In genomic region chr10:73865107-73865458, GRCh38 we compare ENCODE assay signal across 12 cellular contexts. TPM values are rescaled to one million over a fixed set of nuclear protein-coding genes. Genes with fewer than 3 reads are reported as not detected.
DNase-seq lines count a peak whose midpoint lies in the region; ATAC-seq and TF ChIP-seq lines count a peak whose summit lies in the region.
"Had no signal": no experiment of that assay in that cellular context is flagged by ENCODE, and none has a peak within 500 bp of the region (broad histone marks: within the 10 kb centered on the region; RNA-seq: fewer than 3 reads in every experiment).

No MANE protein-coding gene starts in this region.

- WGBS in esophagus, 2 donors = 63 to 67% methylated on average over 7 to 8 of the region's 8 CpGs
- WGBS in stomach, 5 donors = 73 to 89% (median 83%) methylated on average over 5 to 8 of the region's 8 CpGs

- intact Hi-C loops in stomach (cut with DNase I; ENCODE audit: low total_unique reads) = no loop called here

- H3K4me3 ChIP-seq in SU-DHL-6 (ENCODE audit: insufficient read depth, low read length, poor library complexity, severe bottlenecking) (no peak overlapping the region), esophagus (ENCODE audit: low read depth in 1 of 2, low read length in 2 of 2) (no peak overlapping the region), stomach (peak overlapping the region in 2 of 4 donors; percentile 13 to 25)

- DNase-seq in activated CD8-positive, alpha-beta memory T cell treated with anti-CD3 and anti-CD28 coated beads, Interleukin-2, amount 10 ng/mL, durations not matched to agents 7 days and 5 days = no peak
- DNase-seq in activated CD8-positive, alpha-beta memory T cell treated with anti-CD3 and anti-CD28 coated beads, Interleukin-2, amount 50 U/mL, for 4 hours = no peak
- no peak for DNase-seq in stomach
- DNase-seq: EL, erythroblast, islet precursor cell, NCI-H2227 treated with DMSO at 0.1 percent for 48 hours had no signal

- H3K27me3 Mint-ChIP-seq in activated CD8-positive, alpha-beta memory T cell treated with anti-CD3 and anti-CD28 coated beads, Interleukin-2, amount 10 ng/mL, durations not matched to agents 7 days and 5 days = no peaks in the 10 kb centered on the region

- H3K9me3 Mint-ChIP-seq in activated CD8-positive, alpha-beta memory T cell treated with anti-CD3 and anti-CD28 coated beads, Interleukin-2, amount 10 ng/mL, durations not matched to agents 7 days and 5 days (ENCODE audit: low read depth) = no peaks in the 10 kb centered on the region

- H3K27ac Mint-ChIP-seq in activated CD8-positive, alpha-beta memory T cell treated with anti-CD3 and anti-CD28 coated beads, Interleukin-2, amount 10 ng/mL, durations not matched to agents 7 days and 5 days = peak overlapping the region; percentile 95

- TF ChIP-seq EP300 in stomach (IDR thresholded peaks at IDR 0.05) = no peak

- H3K4me2 ChIP-seq in SU-DHL-6 (ENCODE audit: low read depth, low read length, poor library complexity, severe bottlenecking) = peak overlapping the region; percentile 41

- H3K27me3 ChIP-seq in SU-DHL-6 (ENCODE audit: low read length) (no peaks in the 10 kb centered on the region), esophagus (ENCODE audit: control insufficient read depth in 1 of 2, insufficient read depth in 2 of 2, low read length in 2 of 2) (no peaks in the 10 kb centered on the region), stomach (no peaks in the 10 kb centered on the region)

- no peaks in the 10 kb centered on the region for H3K9me3 ChIP-seq in SU-DHL-6 (ENCODE audit: insufficient read depth, low read length)
- H3K9me3 ChIP-seq in esophagus (ENCODE audit: control insufficient read depth in 2 of 2, insufficient read depth in 1 of 2, low read depth in 1 of 2, low read length in 1 of 2) = no peaks in the 10 kb centered on the region
- H3K9me3 ChIP-seq in stomach = no peaks in the 10 kb centered on the region

- H3K27ac ChIP-seq in SU-DHL-6 (ENCODE audit: low read depth, low read length) (peak overlapping the region; percentile 76), esophagus (ENCODE audit: low read depth in 2 of 2, low read length in 1 of 2) (peak overlapping the region; percentile 38 to 47), stomach (peak overlapping the region; percentile 0 to 77 (median 72))

- peaks cover 9% of the 10 kb centered on the region for H3F3A ChIP-seq in SU-DHL-6 (ENCODE audit: insufficient read depth)

- no peaks in the 10 kb centered on the region for H4K20me1 ChIP-seq in SU-DHL-6 (ENCODE audit: low read depth, low read length)

- H3K4me1 Mint-ChIP-seq in activated CD8-positive, alpha-beta memory T cell treated with anti-CD3 and anti-CD28 coated beads, Interleukin-2, amount 10 ng/mL, durations not matched to agents 7 days and 5 days = peaks cover 83% of the 10 kb centered on the region

- H3K79me2 ChIP-seq in SU-DHL-6 (ENCODE audit: insufficient read depth, low read length) = no peaks in the 10 kb centered on the region; the same call in 1 of the 2 replicates

- peak overlapping the region; percentile 35 for H3K9ac ChIP-seq in SU-DHL-6 (ENCODE audit: low read length)

- peaks cover 40% of the 10 kb centered on the region for H3K36me3 Mint-ChIP-seq in activated CD8-positive, alpha-beta memory T cell treated with anti-CD3 and anti-CD28 coated beads, Interleukin-2, amount 10 ng/mL, durations not matched to agents 7 days and 5 days

- CTCF ChIA-PET in activated CD8-positive, alpha-beta memory T cell treated with anti-CD3 and anti-CD28 coated beads, Interleukin-2, amount 10 ng/mL, durations not matched to agents 7 days and 5 days (lab: Charles Lee) = interaction anchor here (1.0 to 7.1 kb wide), 8 partner anchors 8 to 89 kb away, joined by 3 to 84 read pairs (median 6); partner anchors contain the start of gene CAMK2G

- no peaks in the 10 kb centered on the region for H3K9me2 ChIP-seq in SU-DHL-6 (replicated peaks; ENCODE audit: insufficient read depth, low read length)

- no peak for ATAC-seq in activated CD8-positive, alpha-beta memory T cell treated with anti-CD3 and anti-CD28 coated beads, Interleukin-2, amount 10 ng/mL, durations not matched to agents 7 days and 5 days
- ATAC-seq in GM18909 (IDR thresholded peaks at IDR 0.05; ENCODE audit: poor library complexity, unreplicated experiment) (no peak), GM19351 (IDR thresholded peaks at IDR 0.05; ENCODE audit: unreplicated experiment) (no peak), HG02870 (IDR thresholded peaks at IDR 0.05; ENCODE audit: unreplicated experiment) (no peak)

- H3K4me3 Mint-ChIP-seq in activated CD8-positive, alpha-beta memory T cell treated with anti-CD3 and anti-CD28 coated beads, Interleukin-2, amount 10 ng/mL, durations not matched to agents 7 days and 5 days = peak overlapping the region; percentile 60

- H2AFZ ChIP-seq in SU-DHL-6 (ENCODE audit: low read depth, low read length, severe bottlenecking) = no peak overlapping the region

- H3K36me3 ChIP-seq in SU-DHL-6 (ENCODE audit: low read length) = no peaks in the 10 kb centered on the region
- H3K36me3 ChIP-seq in esophagus (ENCODE audit: control insufficient read depth in 2 of 2, insufficient read depth in 2 of 2, low read length in 1 of 2) = peaks cover 14 to 43% of the 10 kb centered on the region in 2 donors
- peaks cover 12 to 74% (median 59%) of the 10 kb centered on the region in 4 donors for H3K36me3 ChIP-seq in stomach

- H3K4me1 ChIP-seq in esophagus (ENCODE audit: control insufficient read depth in 2 of 2, insufficient read depth in 2 of 2, low read length in 1 of 2) = peaks cover 3 to 16% of the 10 kb centered on the region in 2 donors
- H3K4me1 ChIP-seq in stomach = peaks cover 30 to 92% (median 65%) of the 10 kb centered on the region in 4 donors

- no peak for TF ChIP-seq POLR2A in stomach (IDR thresholded peaks at IDR 0.05)

- TF ChIP-seq CTCF in SU-DHL-6 (IDR thresholded peaks at IDR 0.05; ENCODE audit: insufficient read depth, low read length, poor library complexity, severe bottlenecking) (no peak), stomach (IDR thresholded peaks at IDR 0.05) (no peak)

RNA-seq across cellular contexts. Expression of gene CAMK2G, which starts 9.3 kb away (rescaled TPM):
- total RNA-seq in activated CD8-positive, alpha-beta memory T cell treated with anti-CD3 and anti-CD28 coated beads, Interleukin-2, amount 10 ng/mL, durations not matched to agents 7 days and 5 days = 10 to 100 TPM; 30.8 to 49.2 TPM
- 10 to 100 TPM; 16.1 to 25.3 TPM for polyA plus RNA-seq in esophagus
- 10 to 100 TPM; 28.8 to 93.3 (median 31.9) TPM for total RNA-seq in stomach
- polyA plus RNA-seq in stomach = 10 to 100 TPM in 2 of 3 donors, 1 to 10 TPM in 1; 7.5 to 22.8 (median 11.0) TPM

RNA-seq across cellular contexts. Expression of gene PLAU, which starts 45.8 kb away (rescaled TPM):
- 1 to 10 TPM; 2.2 to 4.8 TPM for total RNA-seq in activated CD8-positive, alpha-beta memory T cell treated with anti-CD3 and anti-CD28 coated beads, Interleukin-2, amount 10 ng/mL, durations not matched to agents 7 days and 5 days
- polyA plus RNA-seq in esophagus (10 to 100 TPM in 1 of 2 donors, 1 to 10 TPM in 1; 7.0 to 13.7 TPM), stomach (10 to 100 TPM in 1 of 3 donors, 1 to 10 TPM in 2; 9.6 to 39.5 (median 9.9) TPM)
- total RNA-seq in stomach = 10 to 100 TPM in 2 of 5 donors, 1 to 10 TPM in 2, not detected in 1; 5.5 to 16.1 (median 9.3) TPM

RNA-seq across cellular contexts. Expression of gene NDST2, which starts 53.7 kb away (rescaled TPM):
- total RNA-seq in activated CD8-positive, alpha-beta memory T cell treated with anti-CD3 and anti-CD28 coated beads, Interleukin-2, amount 10 ng/mL, durations not matched to agents 7 days and 5 days = 10 to 100 TPM; 49.4 to 64.5 TPM
- 10 to 100 TPM; 13.5 to 14.9 TPM for polyA plus RNA-seq in esophagus
- total RNA-seq in stomach = 10 to 100 TPM in 4 of 5 donors, 1 to 10 TPM in 1; 2.3 to 97.4 (median 16.7) TPM
- 1 to 10 TPM; 3.5 to 9.8 (median 6.5) TPM for polyA plus RNA-seq in stomach
